19 cellular contexts compared by ENCODE assay signal in the genomic region with DNA sequence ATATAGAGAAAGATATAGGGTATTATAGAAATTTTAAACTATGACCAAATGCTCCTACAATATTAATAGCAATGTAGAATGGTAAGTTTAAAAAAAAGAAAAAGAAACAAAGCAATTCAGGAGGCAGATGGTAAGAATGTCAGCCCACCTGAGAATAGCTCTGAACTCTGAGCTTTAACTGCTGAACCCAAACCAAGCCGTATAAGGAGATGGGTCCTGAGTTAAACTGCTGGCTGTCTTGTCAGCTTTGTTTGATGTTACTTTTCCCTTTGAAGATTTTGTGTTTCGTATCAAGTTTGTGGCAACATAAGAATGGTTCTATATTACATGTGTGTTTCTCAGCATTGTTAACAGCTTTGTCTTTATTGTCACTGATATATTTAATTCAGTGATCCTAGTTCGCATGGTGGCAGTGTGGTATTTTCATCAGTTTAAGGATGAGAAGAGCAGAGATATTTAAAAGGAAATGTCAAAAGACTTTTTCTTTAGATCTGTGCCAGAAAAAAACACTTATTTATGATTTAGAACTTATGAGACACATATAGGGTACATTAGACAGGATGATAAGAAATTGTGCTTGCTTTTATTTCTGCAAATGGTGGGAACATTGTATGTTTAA.
DNase-seq lines count a peak whose midpoint lies in the region; ATAC-seq, FAIRE-seq and TF ChIP-seq lines count a peak whose summit lies in the region.
"Had no signal": no experiment of that assay in that cellular context is flagged by ENCODE, and none has a peak within 500 bp of the region (broad histone marks: within the 10 kb centered on the region; RNA-seq: fewer than 3 reads in every experiment).

No MANE protein-coding gene starts in this region.

- POLR2A ChIA-PET in H1 (lab: Charles Lee; ENCODE audit: partially characterized antibody) (no interaction called here), MCF 10A (lab: Yijun Ruan, JAX) (no interaction called here)

- no peak for TF ChIP-seq POLR2A in H1 (IDR thresholded peaks at IDR 0.05; ENCODE audit: control extremely low read depth in 1 of 2, low read depth in 2 of 2, low read length in 2 of 2)

- ATAC-seq in DND-41 (ENCODE audit: insufficient read depth, low read depth): peak; percentile 67
- no peak for ATAC-seq in HG03571 (IDR thresholded peaks at IDR 0.05; ENCODE audit: unreplicated experiment)

- H3K79me2 ChIP-seq in DND-41 (ENCODE audit: insufficient read depth, low read length) (no peaks in the 10 kb centered on the region), H1 (ENCODE audit: control insufficient read depth in 1 of 2, insufficient read depth in 2 of 2, low read length in 2 of 2) (no peaks in the 10 kb centered on the region), MM.1S (ENCODE audit: low read length) (no peaks in the 10 kb centered on the region)

- H4K20me1 ChIP-seq in DND-41 (ENCODE audit: insufficient read depth, low read length) (no peaks in the 10 kb centered on the region), H1 (replicated peaks in 1 of 2; ENCODE audit: control insufficient read depth in 1 of 2, insufficient read depth in 2 of 2, low read length in 2 of 2) (no peaks in the 10 kb centered on the region), MM.1S (ENCODE audit: insufficient read depth, low read length) (no peaks in the 10 kb centered on the region)
- H4K20me1 ChIP-seq: BLaER1 treated with 17β-estradiol and CSF1 and Interleukin-3, amounts not matched to agents 10 nM and 100 nM had no signal

- H3K9me3 ChIP-seq in DND-41 (ENCODE audit: insufficient read depth, low read length, severe bottlenecking) (no peaks in the 10 kb centered on the region), H1 (ENCODE audit: insufficient read depth in 2 of 2, low read depth in 1 of 2, low read length in 1 of 2) (no peaks in the 10 kb centered on the region), MM.1S (replicated peaks; ENCODE audit: insufficient read depth, low read length) (no peaks in the 10 kb centered on the region), SJCRH30 (replicated peaks) (no peaks in the 10 kb centered on the region; the same call in 1 of the 2 replicates)

- no peaks in the 10 kb centered on the region for H3K36me3 ChIP-seq in DND-41 (ENCODE audit: insufficient read depth, low read length)
- H3K36me3 ChIP-seq in H1 (ENCODE audit: control insufficient read depth in 2 of 4, insufficient read depth in 4 of 4, low read length in 3 of 4): no peaks in the 10 kb centered on the region
- H3K36me3 ChIP-seq in MM.1S (replicated peaks; ENCODE audit: insufficient read depth, low read length): no peaks in the 10 kb centered on the region
- no peaks in the 10 kb centered on the region for H3K36me3 ChIP-seq in SJCRH30
- H3K36me3 ChIP-seq: BLaER1 treated with 17β-estradiol and CSF1 and Interleukin-3, amounts not matched to agents 10 nM and 100 nM had no signal

- no peaks in the 10 kb centered on the region for H3K79me1 ChIP-seq in H1 (ENCODE audit: low read depth, low read length)

- no peaks in the 10 kb centered on the region for H3K23me2 ChIP-seq in H1 (ENCODE audit: low read depth, low read length)

- no peaks in the 10 kb centered on the region for H3K27me3 ChIP-seq in DND-41 (ENCODE audit: insufficient read depth, low read length, poor library complexity)
- H3K27me3 ChIP-seq in H1 (replicated peaks in 1 of 4; ENCODE audit: control insufficient read depth in 3 of 4, extremely low read depth in 1 of 4, insufficient read depth in 3 of 4, low read length in 3 of 4): no peaks in the 10 kb centered on the region
- no peaks in the 10 kb centered on the region for H3K27me3 ChIP-seq in MM.1S (replicated peaks; ENCODE audit: insufficient read depth, low read length)
- H3K27me3 ChIP-seq in SJCRH30: no peaks in the 10 kb centered on the region
- H3K27me3 ChIP-seq: BLaER1 treated with 17β-estradiol and CSF1 and Interleukin-3, amounts not matched to agents 10 nM and 100 nM had no signal

- H3K4me3 Mint-ChIP-seq in MCF 10A (ENCODE audit: unreplicated experiment): no peak overlapping the region

- no peak overlapping the region for H4K91ac ChIP-seq in H1 (replicated peaks; ENCODE audit: insufficient read length, low read length)

- TF ChIP-seq CTCF in DND-41 (IDR thresholded peaks at IDR 0.05; ENCODE audit: borderline replicate concordance, extremely low read depth, low read length, poor library complexity, severe bottlenecking) (no peak), LNCAP (IDR thresholded peaks at IDR 0.05) (peak; percentile 23; the same call in 1 of the 2 replicates), H1 (IDR thresholded peaks at IDR 0.05; ENCODE audit: control extremely low read depth in 1 of 3, insufficient read depth in 1 of 3, low read depth in 1 of 3, low read length in 3 of 3) (no peak), MM.1S (IDR thresholded peaks at IDR 0.05; ENCODE audit: low read length) (no peak), MCF 10A (IDR thresholded peaks at IDR 0.05; ENCODE audit: unreplicated experiment) (no peak)

- no peak overlapping the region for H2BK20ac ChIP-seq in H1 (ENCODE audit: low read length)

- H3K23ac ChIP-seq in H1 (ENCODE audit: insufficient read length): no peak overlapping the region

- no peaks in the 10 kb centered on the region for H3K27me3 Mint-ChIP-seq in MCF 10A (ENCODE audit: insufficient read depth, unreplicated experiment)

- no peaks in the 10 kb centered on the region for H3K4me1 Mint-ChIP-seq in MCF 10A (ENCODE audit: insufficient read depth, unreplicated experiment)

- H4K5ac ChIP-seq in H1 (ENCODE audit: insufficient read length, low read depth, low read length): no peak overlapping the region

- H2BK120ac ChIP-seq in H1 (replicated peaks; ENCODE audit: low read depth, low read length): no peak overlapping the region

- no peak overlapping the region for H3K14ac ChIP-seq in H1 (ENCODE audit: insufficient read length)

- DNase-seq in DND-41 (no peak), H1 (ENCODE audit: low read depth in 1 of 2, low spot score in 2 of 2) (no peak), iris pigment epithelial cell (ENCODE audit: low read depth) (peak; percentile 5), MM.1S (no peak), SJCRH30 (no peak), MCF 10A (ENCODE audit: unreplicated experiment) (no peak)
- DNase-seq: DMS79, H7, NCI-H1105, NCI-H2081, NCI-H510A treated with DMSO at 0.1 percent for 48 hours, NCI-H82, OCI-M1, SHP77 treated with DMSO at 0.1 percent for 48 hours had no signal

- no peak overlapping the region for H3K9ac ChIP-seq in DND-41 (ENCODE audit: low read depth, low read length)
- no peak overlapping the region for H3K9ac ChIP-seq in H1 (replicated peaks in 1 of 4; ENCODE audit: extremely low read depth in 1 of 4, low read depth in 3 of 4, low read length in 3 of 4)
- no peak overlapping the region for H3K9ac ChIP-seq in MM.1S (ENCODE audit: low read length)
- H3K9ac ChIP-seq: BLaER1 treated with 17β-estradiol and CSF1 and Interleukin-3, amounts not matched to agents 10 nM and 100 nM; KMS-11 had no signal

- no peak overlapping the region for H2BK15ac ChIP-seq in H1 (ENCODE audit: low read length)

- H3K4me2 ChIP-seq in DND-41 (ENCODE audit: insufficient read depth, low read length): no peak overlapping the region
- H3K4me2 ChIP-seq in H1 (ENCODE audit: insufficient read depth in 1 of 2, low read depth in 2 of 2, low read length in 2 of 2): no peak overlapping the region
- H3K4me2 ChIP-seq in MM.1S (ENCODE audit: low read depth, low read length): no peak overlapping the region
- H3K4me2 ChIP-seq: BLaER1 treated with 17β-estradiol and CSF1 and Interleukin-3, amounts not matched to agents 10 nM and 100 nM; KMS-11 had no signal

- no peak for FAIRE-seq in H1 (lab: Jason Lieb, UNC)
- FAIRE-seq: D721Med had no signal

- H3K4ac ChIP-seq in H1 (replicated peaks; ENCODE audit: insufficient read length, low read depth, low read length): no peak overlapping the region

- H3K4me1 ChIP-seq in DND-41 (ENCODE audit: insufficient read depth, low read length) (no peaks in the 10 kb centered on the region), H1 (replicated peaks in 1 of 4; ENCODE audit: control insufficient read depth in 3 of 4, insufficient read depth in 4 of 4, low read length in 3 of 4) (0 out of 7 replicates have a peak, but pooled peaks cover 0 to 2% (median 0%) of the 10 kb centered on the region in 4 experiments), MM.1S (ENCODE audit: low read length) (no peaks in the 10 kb centered on the region), SJCRH30 (peaks cover 3% of the 10 kb centered on the region)
- H3K4me1 ChIP-seq: BLaER1 treated with 17β-estradiol and CSF1 and Interleukin-3, amounts not matched to agents 10 nM and 100 nM had no signal

- H3K56ac ChIP-seq in H1 (replicated peaks; ENCODE audit: insufficient read length, low read depth, low read length): no peak overlapping the region

- BruUV-seq in MCF 10A (replicated peaks; lab: Mats Ljungman, UMichigan): no TSS peak

- no peak for TF ChIP-seq EP300 in H1 (IDR thresholded peaks at IDR 0.05; ENCODE audit: borderline replicate concordance in 1 of 2, low read depth in 2 of 2, low read length in 2 of 2)

- no peaks in the 10 kb centered on the region for H3F3A ChIP-seq in MM.1S (ENCODE audit: insufficient read depth, low read length)

- no peak overlapping the region for H2BK5ac ChIP-seq in H1 (ENCODE audit: low read depth, low read length)

- H3K9me3 Mint-ChIP-seq in MCF 10A (ENCODE audit: unreplicated experiment): no peaks in the 10 kb centered on the region

- TF ChIP-seq RAD21 in H1 (IDR thresholded peaks at IDR 0.05 in 1 of 2, conservative IDR thresholded peaks at IDR 0.05 in 1 of 2; ENCODE audit: low read depth in 2 of 2, low read length in 2 of 2): no peak

- 79% methylated on average over 3 of the region's 3 CpGs; no CpG with 5 or more reads in 1 of the 2 experiments for WGBS in H1 (ENCODE audit: extremely low coverage in 1 of 2, insufficient coverage in 1 of 2, insufficient read length in 1 of 2, insufficient replicate concordance in 2 of 2, low coverage in 1 of 2, low lambda C conversion rate in 2 of 2, missing lambda C conversion rate in 1 of 2), 2 experiments

- H2AK5ac ChIP-seq in H1 (ENCODE audit: low read depth, low read length): no peak overlapping the region

- no peak overlapping the region for H2BK12ac ChIP-seq in H1 (ENCODE audit: low read depth, low read length)

- H3K9me2 ChIP-seq in MM.1S (replicated peaks; ENCODE audit: insufficient read depth, low read length): no peaks in the 10 kb centered on the region

- no peaks in the 10 kb centered on the region for H3K36me3 Mint-ChIP-seq in MCF 10A (ENCODE audit: insufficient read depth, unreplicated experiment)

- intact Hi-C loops in MCF 10A (cut with micrococcal nuclease): no loop called here

- CTCF ChIA-PET in H1 (lab: Charles Lee; ENCODE audit: partially characterized antibody) (interaction anchor here (1.9 kb wide), 1 partner anchor 191 kb away, joined by 5 read pairs; no protein-coding TSS in a partner anchor), MCF 10A (lab: Yijun Ruan, JAX) (interaction anchor here (0.9 kb wide), 1 partner anchor 129 kb away, joined by 3 read pairs; no protein-coding TSS in a partner anchor)

- H3K27ac Mint-ChIP-seq in MCF 10A (ENCODE audit: low read depth, unreplicated experiment): no peak overlapping the region

- H3K27ac ChIP-seq in DND-41 (ENCODE audit: low read length) (no peak overlapping the region), H1 (ENCODE audit: low read depth, low read length) (no peak overlapping the region), MM.1S (ENCODE audit: low read length) (no peak overlapping the region), SJCRH30 (no peak overlapping the region)
- H3K27ac ChIP-seq: BLaER1 treated with 17β-estradiol and CSF1 and Interleukin-3, amounts not matched to agents 10 nM and 100 nM; KMS-11 had no signal

- H3K18ac ChIP-seq in H1 (ENCODE audit: extremely low read depth, low read length): no peak overlapping the region

- no peak overlapping the region for H3K4me3 ChIP-seq in DND-41 (ENCODE audit: low read depth in 1 of 2, low read length in 2 of 2)
- no peak overlapping the region for H3K4me3 ChIP-seq in H1 (ENCODE audit: extremely low read depth in 1 of 4, insufficient read depth in 2 of 4, low read depth in 3 of 4, low read length in 4 of 4)
- H3K4me3 ChIP-seq in MM.1S (ENCODE audit: low read length): no peak overlapping the region
- no peak overlapping the region for H3K4me3 ChIP-seq in SJCRH30
- H3K4me3 ChIP-seq: BLaER1 treated with 17β-estradiol and CSF1 and Interleukin-3, amounts not matched to agents 10 nM and 100 nM had no signal

- no peak overlapping the region for H2AFZ ChIP-seq in DND-41 (ENCODE audit: low read depth, low read length)
- H2AFZ ChIP-seq in H1 (ENCODE audit: low read length): no peak overlapping the region
- no peak overlapping the region for H2AFZ ChIP-seq in MM.1S (ENCODE audit: low read length)

- H4K8ac ChIP-seq in H1 (ENCODE audit: extremely low read depth, insufficient read depth, low read length): no peak overlapping the region
